ENCODE assay signal across 8 cellular contexts in the genomic region with DNA sequence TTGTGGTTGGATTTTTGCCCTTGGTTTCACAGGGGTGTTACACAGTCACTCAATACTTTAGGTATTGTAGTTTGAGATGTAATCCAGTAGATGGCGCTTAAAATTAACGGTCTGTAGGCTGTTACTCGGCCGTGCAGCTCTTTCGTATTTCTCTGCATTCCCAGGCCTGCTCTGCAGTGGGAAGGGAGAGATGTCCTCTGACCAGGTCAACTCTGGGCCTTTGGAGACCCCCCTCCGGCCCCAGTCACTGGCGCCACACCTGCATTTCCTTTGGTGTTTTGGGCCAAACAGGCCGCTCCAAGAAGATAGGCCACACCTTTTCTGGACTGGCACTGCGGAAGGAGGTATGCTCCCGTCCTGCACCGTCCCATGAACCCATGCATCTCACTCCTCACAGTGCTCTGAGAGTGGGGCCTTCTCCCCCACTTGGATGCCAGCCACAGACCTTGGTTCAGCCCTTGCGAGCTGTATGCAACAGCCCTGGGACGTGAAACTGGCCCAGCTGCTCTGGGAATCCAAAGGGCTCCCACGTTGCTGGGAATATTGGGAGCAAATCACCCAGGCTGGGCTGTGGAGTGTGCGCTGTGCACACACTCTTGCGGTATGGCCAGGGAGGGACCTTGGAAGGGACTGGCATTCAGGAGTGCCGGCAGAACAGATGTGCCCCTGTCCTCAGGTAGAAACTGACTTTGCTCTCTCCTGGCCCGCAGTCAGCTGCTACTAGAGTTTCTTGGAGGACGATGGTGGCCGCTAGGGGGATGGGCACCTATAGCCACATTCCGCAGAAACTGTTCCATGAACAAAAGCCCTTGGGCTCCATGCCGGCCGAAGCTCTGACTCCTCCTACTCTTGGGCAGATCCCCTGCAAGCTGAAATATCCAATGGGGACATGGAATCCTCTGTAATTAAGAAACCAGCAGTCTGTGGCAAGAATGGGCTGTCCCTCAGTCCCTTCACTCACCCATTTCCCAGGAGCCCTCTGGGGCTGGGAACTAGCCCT.
A peak's percentile ranks its signal among the peaks of the same experiment; 100 is the strongest.
DNase-seq lines count a peak whose midpoint lies in the region; ATAC-seq and TF ChIP-seq lines count a peak whose summit lies in the region.

No MANE protein-coding gene starts in this region.

- BruUV-seq in PC-3 (replicated peaks; lab: Mats Ljungman, UMichigan): no TSS peak

- H3K4me2 ChIP-seq in PC-3 (ENCODE audit: low read length) (peak overlapping the region; percentile 58), parathyroid adenoma (ENCODE audit: low read length) (no peak overlapping the region)

- H3K4me3 ChIP-seq in PC-3 (ENCODE audit: low read length) (peak overlapping the region; percentile 37; the same call in 1 of the 2 replicates), fibroblast of mammary gland (ENCODE audit: control insufficient read depth, low read depth, low read length) (no peak overlapping the region), parathyroid adenoma (ENCODE audit: low read depth, low read length) (no peak overlapping the region)
- no peak overlapping the region for H3K4me3 ChIP-seq in CD4-positive, alpha-beta memory T cell (ENCODE audit: low read length in 2 of 2)

- no peaks in the 10 kb centered on the region for H3K9me2 ChIP-seq in PC-3 (replicated peaks; ENCODE audit: low read length)

- H4K20me1 ChIP-seq in PC-3 (ENCODE audit: low read length): no peaks in the 10 kb centered on the region

- peak overlapping the region; percentile 76 for H2AFZ ChIP-seq in PC-3 (ENCODE audit: low read length)
- H2AFZ ChIP-seq in parathyroid adenoma: peak overlapping the region; percentile 63

- H3K9ac ChIP-seq in PC-3 (ENCODE audit: low read length) (no peak overlapping the region), parathyroid adenoma (no peak overlapping the region)

- H3K9me3 ChIP-seq in PC-3 (ENCODE audit: low read length) (no peaks in the 10 kb centered on the region), parathyroid adenoma (ENCODE audit: control insufficient read depth, low read length) (no peaks in the 10 kb centered on the region)
- H3K9me3 ChIP-seq in CD4-positive, alpha-beta memory T cell (ENCODE audit: control insufficient read depth in 1 of 2, low read length in 2 of 2): no peaks in the 10 kb centered on the region

- H3K79me2 ChIP-seq in PC-3 (ENCODE audit: low read length): no peaks in the 10 kb centered on the region
- H3K79me2 ChIP-seq in parathyroid adenoma: no peaks in the 10 kb centered on the region

- CTCF ChIA-PET in PC-3 (lab: Charles Lee): interaction anchor here (0.5 to 1.0 kb wide), 8 partner anchors 23 to 894 kb away, joined by 3 to 4 read pairs (median 3); no protein-coding TSS in a partner anchor
- CTCF ChIA-PET in CD4-positive, alpha-beta memory T cell (lab: Charles Lee; ENCODE audit: partially characterized antibody): no interaction called here

- peaks cover 2 to 20% (median 5%) of the 10 kb centered on the region in 8 donors for H3K9me3 Mint-ChIP-seq in CD4-positive, alpha-beta memory T cell

- DNase-seq in DMS114 treated with DMSO at 0.1 percent for 48 hours (lab: John Stamatoyannopoulos, UW; ENCODE audit: unreplicated experiment) (peak; percentile 61), PC-3 (peak; percentile 66), fibroblast of mammary gland (ENCODE audit: low read depth) (peak; percentile 10), GF-D8 (lab: John Stamatoyannopoulos, UW) (no peak)
- DNase-seq in CD4-positive, alpha-beta memory T cell: no peak

- H3K27me3 ChIP-seq in PC-3 (ENCODE audit: low read length) (no peaks in the 10 kb centered on the region), parathyroid adenoma (ENCODE audit: control insufficient read depth, insufficient read depth, low read length) (no peaks in the 10 kb centered on the region)
- no peaks in the 10 kb centered on the region for H3K27me3 ChIP-seq in CD4-positive, alpha-beta memory T cell (ENCODE audit: insufficient read depth, low read length)

- peak overlapping the region in 1 of 8 donors; percentile 52 for H3K4me3 Mint-ChIP-seq in CD4-positive, alpha-beta memory T cell

- H3K36me3 ChIP-seq in PC-3 (ENCODE audit: low read depth, low read length) (no peaks in the 10 kb centered on the region), parathyroid adenoma (ENCODE audit: control insufficient read depth, insufficient read depth, low read length) (no peaks in the 10 kb centered on the region)
- no peaks in the 10 kb centered on the region for H3K36me3 ChIP-seq in CD4-positive, alpha-beta memory T cell (ENCODE audit: insufficient read depth, low read length)

- no peaks in the 10 kb centered on the region for H3K27me3 Mint-ChIP-seq in CD4-positive, alpha-beta memory T cell

- TF ChIP-seq CTCF in PC-3 (conservative IDR thresholded peaks at IDR 0.05; ENCODE audit: low read depth, low read length): peak; percentile 84
- TF ChIP-seq CTCF in fibroblast of mammary gland (conservative IDR thresholded peaks at IDR 0.05; ENCODE audit: control insufficient read depth, insufficient read depth, low read depth, low read length): peak; percentile 29
- TF ChIP-seq CTCF in parathyroid adenoma (IDR thresholded peaks at IDR 0.05): no peak

- ATAC-seq in GM21360 (IDR thresholded peaks at IDR 0.05; ENCODE audit: unreplicated experiment) (peak; percentile 91), HG03521 (IDR thresholded peaks at IDR 0.05; ENCODE audit: unreplicated experiment) (peak; percentile 74), PC-3 (peak; percentile 96)

- H3K4me1 Mint-ChIP-seq in CD4-positive, alpha-beta memory T cell: no peaks in the 10 kb centered on the region

- H3K27ac ChIP-seq in PC-3 (ENCODE audit: low read length) (peak overlapping the region; percentile 43), parathyroid adenoma (no peak overlapping the region)
- H3K27ac ChIP-seq in CD4-positive, alpha-beta memory T cell (ENCODE audit: low read depth, low read length): no peak overlapping the region

- H3F3A ChIP-seq in PC-3 (ENCODE audit: low read length, unreplicated experiment): no peaks in the 10 kb centered on the region

- POLR2A ChIA-PET in PC-3 (lab: Charles Lee; ENCODE audit: unreplicated experiment): no interaction called here
- POLR2A ChIA-PET in CD4-positive, alpha-beta memory T cell (lab: Charles Lee; ENCODE audit: partially characterized antibody): no interaction called here

- no peaks in the 10 kb centered on the region for H3K36me3 Mint-ChIP-seq in CD4-positive, alpha-beta memory T cell

- no peak overlapping the region for H3K27ac Mint-ChIP-seq in CD4-positive, alpha-beta memory T cell

- intact Hi-C loops in PC-3 (cut with micrococcal nuclease): loop anchor here (1.0 to 5.0 kb wide), 4 partner anchors 224 to 417 kb away; no protein-coding TSS in a partner anchor
- intact Hi-C loops in CD4-positive, alpha-beta memory T cell (cut with micrococcal nuclease): no loop called here

- H3K4me1 ChIP-seq in PC-3 (ENCODE audit: insufficient read depth, low read length): 0 out of 2 replicates have a peak, but pooled peaks cover 7% of the 10 kb centered on the region
- no peaks in the 10 kb centered on the region for H3K4me1 ChIP-seq in parathyroid adenoma
- H3K4me1 ChIP-seq in CD4-positive, alpha-beta memory T cell (ENCODE audit: insufficient read depth, low read length): no peaks in the 10 kb centered on the region

Comparison
In these comparisons a context has a peak if more than half of its experiments do, and no peak if none do; other contexts are left out.
1. DNase-seq: peak in DMS114 treated with DMSO at 0.1 percent for 48 hours (single experiment), PC-3 (single experiment) and fibroblast of mammary gland (single experiment); none in CD4-positive, alpha-beta memory T cell (0 of 5) and GF-D8 (single experiment).
2. Peak in every context shown above with its lines, with median percentiles within 50 percentile points of each other: ATAC-seq.